Comparison of ENCODE assay signal across 1 cellular context in genomic region chr10:5976689-5977470, GRCh38.
TF ChIP-seq lines count a peak whose summit lies in the region.

No MANE protein-coding gene starts in this region.

TF ChIP-seq in H1, 55 proteins besides CTCF, POLR2A, EP300 and RAD21:
- TF ChIP-seq TEAD4 (IDR thresholded peaks at IDR 0.05; ENCODE audit: low read depth, low read length) (no peak), FOSL1 (IDR thresholded peaks at IDR 0.05; ENCODE audit: insufficient read depth, low read depth, low read length) (no peak), EGR1 (IDR thresholded peaks at IDR 0.05; ENCODE audit: borderline replicate concordance, low read depth, low read length) (peak; percentile 65; the same call in 1 of the 2 replicates), MAX (IDR thresholded peaks at IDR 0.05) (peak; percentile 79), PHF8 (conservative IDR thresholded peaks at IDR 0.05; ENCODE audit: low read depth, low read length) (0 out of 2 replicates have a peak, but pooled peaks have one; percentile 18), EZH2 (IDR thresholded peaks at IDR 0.05; ENCODE audit: low read depth, low read length, severe bottlenecking) (peak; percentile 75), GABPA (IDR thresholded peaks at IDR 0.05; ENCODE audit: borderline replicate concordance, insufficient read depth, low read length) (no peak), E2F6 (IDR thresholded peaks at IDR 0.05) (peak; percentile 62), KDM1A (IDR thresholded peaks at IDR 0.05; ENCODE audit: borderline replicate concordance, low read length) (no peak), SUZ12 (IDR thresholded peaks at IDR 0.05; ENCODE audit: low read length) (peak; percentile 81), SIX5 (IDR thresholded peaks at IDR 0.05; ENCODE audit: low read depth, low read length) (no peak), RBBP5 (IDR thresholded peaks at IDR 0.05; ENCODE audit: borderline replicate concordance, low read depth, low read length) (0 out of 2 replicates have a peak, but pooled peaks have one; percentile 37), SIN3A (conservative IDR thresholded peaks at IDR 0.05 in 1 of 2, IDR thresholded peaks at IDR 0.05 in 1 of 2; ENCODE audit: low read depth in 1 of 2, low read length in 2 of 2) (no peak), SAP30 (IDR thresholded peaks at IDR 0.05; ENCODE audit: insufficient read depth, insufficient replicate concordance, low read length) (no peak), NANOG (IDR thresholded peaks at IDR 0.05; ENCODE audit: insufficient read depth, low read depth, low read length, poor library complexity, severe bottlenecking) (no peak)
